35 cellular contexts compared by ENCODE assay signal in the genomic region with DNA sequence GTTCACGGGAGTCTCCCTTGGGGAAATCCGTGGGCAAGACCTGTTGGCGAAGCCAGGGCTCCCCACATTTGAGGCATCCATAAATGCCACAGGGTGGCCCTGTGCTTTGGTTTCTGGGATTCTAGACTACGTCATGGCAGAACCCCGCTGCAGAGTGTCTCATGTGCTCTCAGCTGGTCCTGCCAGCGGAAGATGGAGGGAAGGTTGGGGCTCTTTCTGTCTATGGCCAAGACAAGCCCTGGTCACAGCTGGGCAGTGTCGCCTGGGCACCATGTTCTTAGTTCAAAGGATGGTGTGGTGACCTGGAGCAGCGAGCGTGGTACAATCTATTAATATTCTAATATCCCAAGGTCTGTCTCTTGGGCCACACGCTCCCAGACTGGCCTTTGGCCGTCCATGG.
"Had no signal": no experiment of that assay in that cellular context is flagged by ENCODE, and none has a peak within 500 bp of the region (broad histone marks: within the 10 kb centered on the region; RNA-seq: fewer than 3 reads in every experiment).

No MANE protein-coding gene starts in this region.

- H3K36me3 ChIP-seq: MG63 had no signal

- H3K27me3 ChIP-seq: MG63 had no signal

- H3K4me2 ChIP-seq: KMS-11 had no signal

- DNase-seq: Karpas-422, Kasumi-1, KBM-7, KG1, MG63, MM.1S, MV-4-11, NCI-H1048, NCI-H1092, NCI-H1092 treated with DMSO at 0.1 percent for 48 hours, NCI-H1105, NCI-H1105 treated with DMSO at 0.1 percent for 48 hours, NCI-H1417, NCI-H1417 treated with DMSO at 0.1 percent for 48 hours, NCI-H1436, NCI-H1436 treated with DMSO at 0.1 percent for 48 hours, NCI-H146, NCI-H1694, NCI-H1694 treated with DMSO at 0.1 percent for 48 hours, NCI-H187, NCI-H187 treated with DMSO at 0.1 percent for 48 hours, NCI-H1930, NCI-H2029, NCI-H2029 treated with DMSO at 0.1 percent for 48 hours, NCI-H2081, NCI-H2081 treated with DMSO at 0.1 percent for 48 hours, NCI-H2107, NCI-H2171, NCI-H2171 treated with DMSO at 0.1 percent for 48 hours, NCI-H2227 treated with DMSO at 0.1 percent for 48 hours, NCI-H226, NCI-H345, NCI-H446, NCI-H446 treated with DMSO at 0.1 percent for 48 hours had no signal

- H3K27ac ChIP-seq: KMS-11 had no signal

- H3K4me3 ChIP-seq: MG63 had no signal

- H3K9me3 ChIP-seq: MG63 had no signal

- H3K9ac ChIP-seq: KMS-11 had no signal
